ENCODE assay signal across 24 cellular contexts in genomic region chr15:74628199-74628598, GRCh38. TPM values are rescaled to one million over a fixed set of nuclear protein-coding genes. Genes with fewer than 3 reads are reported as not detected.
A peak's percentile ranks its signal among the peaks of the same experiment; 100 is the strongest.
DNase-seq lines count a peak whose midpoint lies in the region; TF ChIP-seq lines count a peak whose summit lies in the region.
"Had no signal": no experiment of that assay in that cellular context is flagged by ENCODE, and none has a peak within 500 bp of the region (broad histone marks: within the 10 kb centered on the region; RNA-seq: fewer than 3 reads in every experiment).

No MANE protein-coding gene starts in this region.

- peak overlapping the region; percentile 60 for H3K27ac Mint-ChIP-seq in T-helper 2 cell treated with Interferon-gamma antibody and Interleukin-4, amounts not matched to agents 5 μg/mL and 100 μg/mL, for 36 hours
- H3K27ac Mint-ChIP-seq in activated naive CD8-positive, alpha-beta T cell = peak overlapping the region; percentile 82
- peak overlapping the region; percentile 84 for H3K27ac Mint-ChIP-seq in nephron progenitor cell

- H3K27me3 Mint-ChIP-seq in T-helper 2 cell treated with Interferon-gamma antibody and Interleukin-4, amounts not matched to agents 5 μg/mL and 100 μg/mL, for 36 hours (ENCODE audit: low read depth) = no peaks in the 10 kb centered on the region
- no peaks in the 10 kb centered on the region for H3K27me3 Mint-ChIP-seq in activated naive CD8-positive, alpha-beta T cell
- H3K27me3 Mint-ChIP-seq in nephron progenitor cell (ENCODE audit: low read depth, poor library complexity) = no peaks in the 10 kb centered on the region
- H3K27me3 Mint-ChIP-seq: activated CD4-positive, alpha-beta T cell treated with anti-CD3 and anti-CD28 coated beads, Interleukin-2, amount 10 ng/mL, durations not matched to agents 24 days and 14 days; effector memory CD8-positive, alpha-beta T cell had no signal

- DNase-seq in T-helper 2 cell treated with Interferon-gamma antibody and Interleukin-4, amounts not matched to agents 5 μg/mL and 100 μg/mL, for 36 hours (ENCODE audit: low spot score) = no peak
- DNase-seq in T-helper 2 cell (no peak), H7 (peak; percentile 4), nephron progenitor cell (no peak), AG20443 (ENCODE audit: low spot score) (no peak), NCI-H2029 treated with DMSO at 0.1 percent for 48 hours (lab: John Stamatoyannopoulos, UW) (no peak), T1000 (lab: John Stamatoyannopoulos, UW) (no peak)
- DNase-seq: 8988T; activated CD4-positive, alpha-beta T cell treated with anti-CD3 and anti-CD28 coated beads, Interleukin-2, amount 10 ng/mL, durations not matched to agents 24 days and 14 days; activated T-cell treated with anti-CD3 and anti-CD28 coated beads, Interleukin-2, amount 50 U/mL, for 48 hours; anterior cingulate cortex; C1 segment of cervical spinal cord; cerebellar nuclear complex; effector memory CD8-positive, alpha-beta T cell; GF-D8; immature natural killer cell; lower lobe of right lung; NCI-H1417 treated with DMSO at 0.1 percent for 48 hours; NCI-H2171 treated with DMSO at 0.1 percent for 48 hours; Peyer's patch; stimulated activated CD8-positive, alpha-beta memory T cell treated with anti-CD3 and anti-CD28 coated beads, Interleukin-4, amount 100 ng/mL, for 48 hours; thyroid gland had no signal

- no peaks in the 10 kb centered on the region for H3K4me1 Mint-ChIP-seq in T-helper 2 cell treated with Interferon-gamma antibody and Interleukin-4, amounts not matched to agents 5 μg/mL and 100 μg/mL, for 36 hours (ENCODE audit: low read depth)
- peaks cover 41% of the 10 kb centered on the region for H3K4me1 Mint-ChIP-seq in activated naive CD8-positive, alpha-beta T cell (ENCODE audit: low read depth)
- no peaks in the 10 kb centered on the region for H3K4me1 Mint-ChIP-seq in nephron progenitor cell
- H3K4me1 Mint-ChIP-seq: immature natural killer cell had no signal

- no peak for TF ChIP-seq CTCF in nephron progenitor cell (IDR thresholded peaks at IDR 0.05)

- peaks cover 66% of the 10 kb centered on the region for H3K36me3 ChIP-seq in H7 (replicated peaks; ENCODE audit: control insufficient read depth, insufficient read depth, low read length)

- H3K27me3 ChIP-seq in H7 (ENCODE audit: control insufficient read depth, insufficient read depth, low read length) = no peaks in the 10 kb centered on the region
- H3K27me3 ChIP-seq: Peyer's patch, thyroid gland had no signal

- no peaks in the 10 kb centered on the region for H3K9me3 Mint-ChIP-seq in T-helper 2 cell treated with Interferon-gamma antibody and Interleukin-4, amounts not matched to agents 5 μg/mL and 100 μg/mL, for 36 hours
- no peaks in the 10 kb centered on the region for H3K9me3 Mint-ChIP-seq in activated naive CD8-positive, alpha-beta T cell (ENCODE audit: low read depth)
- no peaks in the 10 kb centered on the region for H3K9me3 Mint-ChIP-seq in nephron progenitor cell
- H3K9me3 Mint-ChIP-seq: activated CD4-positive, alpha-beta T cell treated with anti-CD3 and anti-CD28 coated beads, Interleukin-2, amount 10 ng/mL, durations not matched to agents 24 days and 14 days; effector memory CD8-positive, alpha-beta T cell; immature natural killer cell; nephron had no signal

- H3K4me3 Mint-ChIP-seq in T-helper 2 cell treated with Interferon-gamma antibody and Interleukin-4, amounts not matched to agents 5 μg/mL and 100 μg/mL, for 36 hours = no peak overlapping the region
- H3K4me3 Mint-ChIP-seq in activated naive CD8-positive, alpha-beta T cell = no peak overlapping the region
- no peak overlapping the region for H3K4me3 Mint-ChIP-seq in nephron progenitor cell
- H3K4me3 Mint-ChIP-seq: activated CD4-positive, alpha-beta T cell treated with anti-CD3 and anti-CD28 coated beads, Interleukin-2, amount 10 ng/mL, durations not matched to agents 24 days and 14 days; effector memory CD8-positive, alpha-beta T cell; immature natural killer cell; nephron had no signal

- no peak overlapping the region for H3K4me3 ChIP-seq in H7 (ENCODE audit: insufficient read depth, low read depth, low read length)
- H3K4me3 ChIP-seq: lower lobe of right lung, Peyer's patch, thyroid gland had no signal

- H3K36me3 Mint-ChIP-seq in T-helper 2 cell treated with Interferon-gamma antibody and Interleukin-4, amounts not matched to agents 5 μg/mL and 100 μg/mL, for 36 hours (ENCODE audit: low read depth) = peaks cover 53% of the 10 kb centered on the region
- peaks cover 5% of the 10 kb centered on the region for H3K36me3 Mint-ChIP-seq in activated naive CD8-positive, alpha-beta T cell
- H3K36me3 Mint-ChIP-seq in nephron progenitor cell (ENCODE audit: low read depth) = peaks cover 37% of the 10 kb centered on the region

RNA-seq across cellular contexts. Expression of gene CLK3, which starts 12.6 kb away (rescaled TPM):
- 50.6 and 66.3 TPM in 2 replicates for total RNA-seq in H7 (2014; rRNA removed; shearing (Covaris generic))
